ENCODE assay signal across 8 cellular contexts in the genomic region with DNA sequence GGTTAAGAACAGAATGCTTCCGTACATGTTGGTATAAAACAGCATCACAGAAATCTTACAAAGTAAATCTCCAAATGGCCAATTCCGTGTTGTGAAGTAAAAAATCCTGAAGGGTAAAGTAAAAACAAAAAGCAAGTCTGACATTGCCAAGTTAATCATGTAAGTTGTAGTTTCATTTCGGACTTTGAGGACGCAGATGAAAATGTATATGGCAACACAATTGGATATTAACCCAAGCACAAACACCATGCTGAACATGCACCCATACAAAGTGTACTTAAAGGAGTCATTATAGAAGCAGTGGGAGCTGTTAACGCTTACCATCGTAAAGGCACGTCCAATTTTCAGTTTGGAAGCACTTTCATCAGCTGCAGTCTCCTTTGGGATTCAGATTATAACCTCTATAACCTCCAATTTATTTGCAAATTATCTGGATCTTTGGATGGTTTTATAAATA. TPM values are rescaled to one million over a fixed set of nuclear protein-coding genes. Genes with fewer than 3 reads are reported as not detected.
A peak's percentile ranks its signal among the peaks of the same experiment; 100 is the strongest.
DNase-seq lines count a peak whose midpoint lies in the region; ATAC-seq and TF ChIP-seq lines count a peak whose summit lies in the region.

No MANE protein-coding gene starts in this region.

- peak overlapping the region; percentile 47 for H3K4me3 ChIP-seq in hepatocyte
- H3K4me3 ChIP-seq in skeletal muscle cell (ENCODE audit: low read depth, low read length), result peak overlapping the region; percentile 60

- peak; percentile 7 for DNase-seq in H4 (ENCODE audit: low spot score)
- no peak for DNase-seq in activated naive CD8-positive, alpha-beta T cell treated with anti-CD3 and anti-CD28 coated beads for 36 hours
- DNase-seq in hepatocyte (ENCODE audit: low spot score), result peak; percentile 16
- DNase-seq in skeletal muscle cell (ENCODE audit: low read depth), result no peak
- no peak for DNase-seq in DMS153 treated with DMSO at 0.1 percent for 48 hours (lab: John Stamatoyannopoulos, UW; ENCODE audit: unreplicated experiment)
- DNase-seq in NCI-H1694 treated with DMSO at 0.1 percent for 48 hours (lab: John Stamatoyannopoulos, UW), result no peak

- peaks cover 42% of the 10 kb centered on the region for H3K36me3 Mint-ChIP-seq in activated naive CD8-positive, alpha-beta T cell treated with anti-CD3 and anti-CD28 coated beads for 36 hours

- peak overlapping the region; percentile 87 for H3K4me3 Mint-ChIP-seq in activated naive CD8-positive, alpha-beta T cell treated with anti-CD3 and anti-CD28 coated beads for 36 hours

- H3K27me3 ChIP-seq in hepatocyte, result no peaks in the 10 kb centered on the region

- no peaks in the 10 kb centered on the region for H4K20me1 ChIP-seq in hepatocyte (ENCODE audit: insufficient read depth, poor library complexity, severe bottlenecking)

- no peaks in the 10 kb centered on the region for H3K9me3 Mint-ChIP-seq in activated naive CD8-positive, alpha-beta T cell treated with anti-CD3 and anti-CD28 coated beads for 36 hours

- H3K4me1 Mint-ChIP-seq in activated naive CD8-positive, alpha-beta T cell treated with anti-CD3 and anti-CD28 coated beads for 36 hours, result peaks cover 45% of the 10 kb centered on the region

- no peaks in the 10 kb centered on the region for H3K9me3 ChIP-seq in hepatocyte (ENCODE audit: low read depth)

- H3K27me3 Mint-ChIP-seq in activated naive CD8-positive, alpha-beta T cell treated with anti-CD3 and anti-CD28 coated beads for 36 hours, result no peaks in the 10 kb centered on the region

- no peaks in the 10 kb centered on the region for H3K9me2 ChIP-seq in hepatocyte (replicated peaks; ENCODE audit: insufficient read depth)

- H3K4me1 ChIP-seq in hepatocyte (ENCODE audit: insufficient read depth), result no peaks in the 10 kb centered on the region

- peak overlapping the region; percentile 18 for H2AFZ ChIP-seq in hepatocyte

- H3K27ac ChIP-seq in hepatocyte, result peak overlapping the region; percentile 87

- H3K4me2 ChIP-seq in hepatocyte, result peak overlapping the region; percentile 78

- peaks cover 47% of the 10 kb centered on the region for H3K79me2 ChIP-seq in hepatocyte

- no peaks in the 10 kb centered on the region for H3K36me3 ChIP-seq in hepatocyte (replicated peaks; ENCODE audit: insufficient read depth, low read depth)

- ATAC-seq in HG03097 (IDR thresholded peaks at IDR 0.05; ENCODE audit: low FRiP score, unreplicated experiment) (no peak), HG02623 (IDR thresholded peaks at IDR 0.05; ENCODE audit: unreplicated experiment) (no peak)

- no peak for TF ChIP-seq CTCF in hepatocyte (IDR thresholded peaks at IDR 0.05; ENCODE audit: poor library complexity)

- WGBS in hepatocyte (ENCODE audit: low lambda C conversion rate, missing lambda C conversion rate), result 9% methylated on average over 7 of the region's 7 CpGs

- H3K27ac Mint-ChIP-seq in activated naive CD8-positive, alpha-beta T cell treated with anti-CD3 and anti-CD28 coated beads for 36 hours, result peak overlapping the region; percentile 85

RNA-seq across cellular contexts. Expression of a gene that starts 0.8 kb away (rescaled TPM):
- 3.7 and 8.9 TPM in 2 replicates for total RNA-seq in H4 (2014; rRNA removed; shearing (Covaris generic))
- 1 to 10 TPM; 3.2 to 4.1 TPM for total RNA-seq in activated naive CD8-positive, alpha-beta T cell treated with anti-CD3 and anti-CD28 coated beads for 36 hours
- total RNA-seq in hepatocyte, result 22.8 and 25.4 TPM in 2 replicates
- 7.2 and 8.2 TPM in 2 replicates for polyA plus RNA-seq in hepatocyte

Comparison
In these comparisons a context has a peak if more than half of its experiments do, and no peak if none do; other contexts are left out.
1. DNase-seq: peak in H4 (single experiment) and hepatocyte (single experiment); none in activated naive CD8-positive, alpha-beta T cell treated with anti-CD3 and anti-CD28 coated beads for 36 hours (single experiment), skeletal muscle cell (single experiment), DMS153 treated with DMSO at 0.1 percent for 48 hours (single experiment) and NCI-H1694 treated with DMSO at 0.1 percent for 48 hours (single experiment).